Comparison of ENCODE assay signal across 28 cellular contexts in the genomic region with DNA sequence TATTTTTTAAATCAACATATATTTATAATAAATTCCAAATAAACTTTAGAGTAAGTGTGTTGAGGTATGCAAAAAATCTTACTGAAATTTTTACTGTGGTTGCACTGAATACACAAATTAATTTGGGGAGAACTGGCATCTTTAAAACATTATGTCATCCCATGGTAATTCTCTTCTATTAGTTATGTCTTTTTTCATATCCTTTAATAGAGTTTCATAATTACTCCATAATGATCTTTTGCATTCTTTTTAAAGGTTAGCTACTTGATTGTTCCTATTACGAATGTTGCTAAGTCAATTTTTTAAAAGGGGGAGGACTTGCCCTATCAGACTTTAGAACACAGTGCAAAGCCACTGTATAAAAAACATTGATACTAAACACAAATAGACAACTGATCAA.
"Had no signal": no experiment of that assay in that cellular context is flagged by ENCODE, and none has a peak within 500 bp of the region (broad histone marks: within the 10 kb centered on the region; RNA-seq: fewer than 3 reads in every experiment).

No MANE protein-coding gene starts in this region.

- H3K36me3 Mint-ChIP-seq: stimulated activated effector memory CD8-positive, alpha-beta T cell treated with anti-CD3 and anti-CD28 coated beads, Interleukin-12 subunit alpha, Interleukin-12 subunit beta, amount 100 ng/mL, for 72 hours; stimulated activated memory B cell treated with anti-CD40 and anti-IgM and Interleukin-4, amounts not matched to agents 10 μg/mL and 1 μg/mL and 100 μg/mL, for 72 hours had no signal

- FAIRE-seq: urothelium cell line had no signal

- H3K4me3 ChIP-seq: stomach, suprapubic skin, testis, thoracic aorta, thyroid gland, tibial artery, tibial nerve, transverse colon, upper lobe of left lung, upper lobe of right lung, uterus, vagina had no signal

- H3K4me3 Mint-ChIP-seq: stimulated activated effector memory CD8-positive, alpha-beta T cell treated with anti-CD3 and anti-CD28 coated beads, Interleukin-12 subunit alpha, Interleukin-12 subunit beta, amount 100 ng/mL, for 72 hours; stimulated activated memory B cell treated with anti-CD40 and anti-IgM and Interleukin-4, amounts not matched to agents 10 μg/mL and 1 μg/mL and 100 μg/mL, for 72 hours; stimulated activated naive CD8-positive, alpha-beta T cell treated with anti-CD3 and anti-CD28 coated beads, Interleukin-15, amount 100 ng/mL, for 72 hours; stimulated activated naive CD8-positive, alpha-beta T cell treated with anti-CD3 and anti-CD28 coated beads, Interleukin-15, Interleukin-2, amounts not matched to agents 100 ng/mL and 50 ng/mL, for 24 hours; type B pancreatic cell had no signal

- H3K4me1 ChIP-seq: upper lobe of right lung had no signal

- H3K27me3 Mint-ChIP-seq: stimulated activated memory B cell treated with anti-CD40 and anti-IgM and Interleukin-4, amounts not matched to agents 10 μg/mL and 1 μg/mL and 100 μg/mL, for 72 hours; stimulated activated naive CD8-positive, alpha-beta T cell treated with anti-CD3 and anti-CD28 coated beads, Interleukin-15, amount 100 ng/mL, for 72 hours; stimulated activated naive CD8-positive, alpha-beta T cell treated with anti-CD3 and anti-CD28 coated beads, Interleukin-15, Interleukin-2, amounts not matched to agents 100 ng/mL and 50 ng/mL, for 24 hours; type B pancreatic cell had no signal

- H3K9me3 Mint-ChIP-seq: stimulated activated effector memory CD8-positive, alpha-beta T cell treated with anti-CD3 and anti-CD28 coated beads, Interleukin-12 subunit alpha, Interleukin-12 subunit beta, amount 100 ng/mL, for 72 hours; stimulated activated memory B cell treated with anti-CD40 and anti-IgM and Interleukin-4, amounts not matched to agents 10 μg/mL and 1 μg/mL and 100 μg/mL, for 72 hours; stimulated activated naive CD8-positive, alpha-beta T cell treated with anti-CD3 and anti-CD28 coated beads, Interleukin-15, amount 100 ng/mL, for 72 hours; stimulated activated naive CD8-positive, alpha-beta T cell treated with anti-CD3 and anti-CD28 coated beads, Interleukin-15, Interleukin-2, amounts not matched to agents 100 ng/mL and 50 ng/mL, for 24 hours; type B pancreatic cell had no signal

- H3K27ac Mint-ChIP-seq: stimulated activated effector memory CD8-positive, alpha-beta T cell treated with anti-CD3 and anti-CD28 coated beads, Interleukin-12 subunit alpha, Interleukin-12 subunit beta, amount 100 ng/mL, for 72 hours; stimulated activated memory B cell treated with anti-CD40 and anti-IgM and Interleukin-4, amounts not matched to agents 10 μg/mL and 1 μg/mL and 100 μg/mL, for 72 hours; stimulated activated naive CD8-positive, alpha-beta T cell treated with anti-CD3 and anti-CD28 coated beads, Interleukin-15, amount 100 ng/mL, for 72 hours; stimulated activated naive CD8-positive, alpha-beta T cell treated with anti-CD3 and anti-CD28 coated beads, Interleukin-15, Interleukin-2, amounts not matched to agents 100 ng/mL and 50 ng/mL, for 24 hours; type B pancreatic cell had no signal

- ATAC-seq: stimulated activated effector memory CD8-positive, alpha-beta T cell treated with anti-CD3 and anti-CD28 coated beads, Interleukin-12 subunit alpha, Interleukin-12 subunit beta, amount 100 ng/mL, for 72 hours; stimulated activated memory B cell treated with anti-CD40 and anti-IgM and Interleukin-4, amounts not matched to agents 10 μg/mL and 1 μg/mL and 100 μg/mL, for 72 hours; stimulated activated naive CD8-positive, alpha-beta T cell treated with anti-CD3 and anti-CD28 coated beads, Interleukin-15, amount 100 ng/mL, for 72 hours; stimulated activated naive CD8-positive, alpha-beta T cell treated with anti-CD3 and anti-CD28 coated beads, Interleukin-15, Interleukin-2, amounts not matched to agents 100 U/mL and 50 U/mL, for 24 hours; upper lobe of right lung had no signal

- H3K36me3 ChIP-seq: stomach, suprapubic skin, thoracic aorta, thyroid gland, tibial artery, tibial nerve, transverse colon, upper lobe of left lung, upper lobe of right lung, uterus, vagina had no signal

- DNase-seq: stimulated activated CD4-positive, alpha-beta T cell treated with anti-CD3 and anti-CD28 coated beads, Interleukin-2, amount 100 ng/mL, for 48 hours; stimulated activated CD4-positive, alpha-beta T cell treated with anti-CD3 and anti-CD28 coated beads, Interleukin-4, amount 100 ng/mL, for 1 hour; stimulated activated CD4-positive, alpha-beta T cell treated with anti-CD3 and anti-CD28 coated beads, Interleukin-4, amount 100 ng/mL, for 24 hours; stimulated activated CD4-positive, alpha-beta T cell treated with anti-CD3 and anti-CD28 coated beads, Interleukin-4, amount 100 ng/mL, for 4 hours; stimulated activated CD8-positive, alpha-beta memory T cell treated with anti-CD3 and anti-CD28 coated beads, Interleukin-4, amount 100 ng/mL, for 48 hours; stimulated activated naive CD4-positive, alpha-beta T cell; stimulated activated naive CD4-positive, alpha-beta T cell treated with Interleukin-2 at 50 U/mL for 16 hours; stimulated activated naive CD8-positive, alpha-beta T cell treated with anti-CD3 and anti-CD28 coated beads, Interleukin-15, amount 100 ng/mL, for 72 hours; stimulated activated naive CD8-positive, alpha-beta T cell treated with anti-CD3 and anti-CD28 coated beads, Interleukin-15, Interleukin-2, amounts not matched to agents 100 U/mL and 50 U/mL, for 24 hours; stomach; substantia nigra; testis; thyroid gland; tibial artery; transverse colon; trophoblast cell; upper lobe of left lung; upper lobe of right lung; uterus had no signal

- H3K27me3 ChIP-seq: stomach, suprapubic skin, testis, thyroid gland, tibial artery, tibial nerve, transverse colon, upper lobe of left lung, upper lobe of right lung, uterus, vagina had no signal

- H3K27ac ChIP-seq: stomach, suprapubic skin, testis, thoracic aorta, thyroid gland, tibial artery, tibial nerve, transverse colon, upper lobe of left lung, upper lobe of right lung, uterus, vagina had no signal

- H3K9me3 ChIP-seq: stomach, suprapubic skin, testis, thoracic aorta, thyroid gland, tibial artery, tibial nerve, transverse colon, upper lobe of left lung, upper lobe of right lung, uterus, vagina had no signal
